In genomic region chr6:35516712-35517111, GRCh38 we compare ENCODE assay signal across 39 cellular contexts. TPM values are rescaled to one million over a fixed set of nuclear protein-coding genes. Genes with fewer than 3 reads are reported as not detected.
"Had no signal": no experiment of that assay in that cellular context is flagged by ENCODE, and none has a peak within 500 bp of the region (broad histone marks: within the 10 kb centered on the region; RNA-seq: fewer than 3 reads in every experiment).

No MANE protein-coding gene starts in this region.

- H3K4me1 ChIP-seq: adrenal gland, body of pancreas, breast epithelium had no signal

- DNase-seq: activated B cell treated with CpG ODN at 0.5 μM for 24 hours; activated CD4-positive, alpha-beta memory T cell treated with anti-CD3 and anti-CD28 coated beads for 36 hours; activated CD4-positive, alpha-beta T cell treated with anti-CD3 and anti-CD28 coated beads for 4 hours; activated CD4-positive, alpha-beta T cell treated with anti-CD3 and anti-CD28 coated beads, Interleukin-2, amount 10 ng/mL, durations not matched to agents 24 days and 14 days; activated CD4-positive, alpha-beta T cell treated with anti-CD3 and anti-CD28 coated beads, Interleukin-2, amount 50 U/mL, for 1 hour; activated CD4-positive, alpha-beta T cell treated with anti-CD3 and anti-CD28 coated beads, Interleukin-2, amount 50 U/mL, for 4 hours; activated CD4-positive, CD25-positive, alpha-beta regulatory T cell treated with anti-CD3 and anti-CD28 coated beads, Interleukin-2, amount 50 U/mL, for 72 hours; activated CD8-positive, alpha-beta memory T cell treated with anti-CD3 and anti-CD28 coated beads, Interleukin-2, amount 50 U/mL, for 4 hours; activated CD8-positive, alpha-beta T cell treated with anti-CD3 and anti-CD28 coated beads for 36 hours; activated effector memory CD4-positive, alpha-beta T cell treated with anti-CD3 and anti-CD28 coated beads, Interleukin-2, amount 50 U/mL, for 16 hours; activated gamma-delta T cell treated with Interleukin-2 at 50 U/mL for 16 hours; activated naive CD4-positive, alpha-beta T cell; activated naive CD4-positive, alpha-beta T cell treated with anti-CD3 and anti-CD28 coated beads for 36 hours; activated naive CD4-positive, alpha-beta T cell treated with anti-CD3 and anti-CD28 coated beads, Interleukin-2, amount 50 U/mL, for 16 hours; activated naive CD8-positive, alpha-beta T cell treated with anti-CD3 and anti-CD28 coated beads for 36 hours; activated T-cell treated with anti-CD3 and anti-CD28 coated beads for 4 hours; activated T-cell treated with anti-CD3 and anti-CD28 coated beads, Interleukin-2, amount 50 U/mL, for 1 hour; activated T-cell treated with anti-CD3 and anti-CD28 coated beads, Interleukin-2, amount 50 U/mL, for 4 hours; activated T-cell treated with anti-CD3 and anti-CD28 coated beads, Interleukin-2, amount 50 U/mL, for 72 hours; adrenal gland; amniotic stem cell; aorta; body of pancreas; brain microvascular endothelial cell; central memory CD4-positive, alpha-beta T cell; T-helper 1 cell; T-helper 2 cell; T-helper 9 cell had no signal

- ATAC-seq: activated CD8-positive, alpha-beta T cell treated with anti-CD3 and anti-CD28 coated beads for 36 hours; activated naive CD4-positive, alpha-beta T cell treated with anti-CD3 and anti-CD28 coated beads, Interleukin-2, amount 50 U/mL, for 72 hours; activated T-cell treated with anti-CD3 and anti-CD28 coated beads, Interleukin-2, amount 50 U/mL, for 4 hours; activated T-cell treated with anti-CD3 and anti-CD28 coated beads, Interleukin-2, amount 50 U/mL, for 72 hours; activated T-helper 17 cell treated with anti-CD3 and anti-CD28 coated beads, Interleukin-2, amount 50 U/mL, for 72 hours; body of pancreas had no signal

- H3K27me3 Mint-ChIP-seq: activated CD8-positive, alpha-beta T cell treated with anti-CD3 and anti-CD28 coated beads for 36 hours; activated naive CD8-positive, alpha-beta T cell treated with anti-CD3 and anti-CD28 coated beads for 36 hours had no signal

- H3K4me3 Mint-ChIP-seq: activated B cell treated with CpG ODN at 0.5 μM for 24 hours; activated CD4-positive, alpha-beta memory T cell treated with anti-CD3 and anti-CD28 coated beads for 36 hours; activated CD4-positive, alpha-beta T cell treated with anti-CD3 and anti-CD28 coated beads, Interleukin-2, amount 10 ng/mL, durations not matched to agents 24 days and 14 days; activated CD8-positive, alpha-beta T cell treated with anti-CD3 and anti-CD28 coated beads for 36 hours; activated naive CD4-positive, alpha-beta T cell treated with anti-CD3 and anti-CD28 coated beads for 36 hours; activated naive CD8-positive, alpha-beta T cell treated with anti-CD3 and anti-CD28 coated beads for 36 hours; activated T-cell treated with anti-CD3 and anti-CD28 coated beads, Interleukin-2, amount 50 U/mL, for 4 hours; activated T-cell treated with anti-CD3 and anti-CD28 coated beads, Interleukin-2, amount 50 U/mL, for 72 hours; activated T-helper 1 cell treated with anti-CD3 and anti-CD28 coated beads, Interleukin-12 subunit alpha, Interleukin-12 subunit beta, Interleukin-2, Interleukin-4 antibody, amounts not matched to agents 30 ng/mL and 10 ng/mL and 1 ng/mL, durations not matched to agents 14 hours and 24 hours and 36 hours; activated T-helper 17 cell treated with anti-CD3 and anti-CD28 coated beads, Interleukin-2, amount 50 U/mL, for 72 hours; T-helper 1 cell treated with Interleukin-12 subunit alpha and Interleukin-12 subunit beta and Interleukin-4 antibody, amounts not matched to agents 30 μg/mL and 1 μg/mL, for 36 hours; T-helper 2 cell treated with Interferon-gamma antibody and Interleukin-4, amounts not matched to agents 5 μg/mL and 100 μg/mL, for 36 hours had no signal

- H3K4me1 Mint-ChIP-seq: activated B cell treated with CpG ODN at 0.5 μM for 24 hours; activated T-helper 17 cell treated with anti-CD3 and anti-CD28 coated beads, Interleukin-2, amount 50 U/mL, for 72 hours had no signal

- H3K27ac Mint-ChIP-seq: activated B cell treated with CpG ODN at 0.5 μM for 24 hours; activated CD4-positive, alpha-beta memory T cell treated with anti-CD3 and anti-CD28 coated beads for 36 hours; activated CD4-positive, alpha-beta T cell treated with anti-CD3 and anti-CD28 coated beads, Interleukin-2, amount 10 ng/mL, durations not matched to agents 24 days and 14 days; activated CD8-positive, alpha-beta T cell treated with anti-CD3 and anti-CD28 coated beads for 36 hours; activated naive CD4-positive, alpha-beta T cell treated with anti-CD3 and anti-CD28 coated beads for 36 hours; activated naive CD4-positive, alpha-beta T cell treated with anti-CD3 and anti-CD28 coated beads, Interleukin-2, amount 50 U/mL, for 72 hours; activated naive CD8-positive, alpha-beta T cell treated with anti-CD3 and anti-CD28 coated beads for 36 hours; activated T-cell treated with anti-CD3 and anti-CD28 coated beads, Interleukin-2, amount 50 U/mL, for 72 hours; activated T-helper 1 cell treated with anti-CD3 and anti-CD28 coated beads, Interleukin-12 subunit alpha, Interleukin-12 subunit beta, Interleukin-2, Interleukin-4 antibody, amounts not matched to agents 30 ng/mL and 10 ng/mL and 1 ng/mL, durations not matched to agents 14 hours and 24 hours and 36 hours; activated T-helper 17 cell treated with anti-CD3 and anti-CD28 coated beads, Interleukin-2, amount 50 U/mL, for 72 hours; T-helper 1 cell treated with Interleukin-12 subunit alpha and Interleukin-12 subunit beta and Interleukin-4 antibody, amounts not matched to agents 30 μg/mL and 1 μg/mL, for 36 hours; T-helper 2 cell treated with Interferon-gamma antibody and Interleukin-4, amounts not matched to agents 5 μg/mL and 100 μg/mL, for 36 hours had no signal

- H3K36me3 Mint-ChIP-seq: activated CD4-positive, alpha-beta memory T cell treated with anti-CD3 and anti-CD28 coated beads for 36 hours; activated naive CD4-positive, alpha-beta T cell treated with anti-CD3 and anti-CD28 coated beads, Interleukin-2, amount 50 U/mL, for 72 hours; activated naive CD8-positive, alpha-beta T cell treated with anti-CD3 and anti-CD28 coated beads for 36 hours had no signal

- FAIRE-seq: astrocyte, TTC549 had no signal

- H3K9me3 Mint-ChIP-seq: activated B cell treated with CpG ODN at 0.5 μM for 24 hours; activated CD4-positive, alpha-beta memory T cell treated with anti-CD3 and anti-CD28 coated beads for 36 hours; activated CD4-positive, alpha-beta T cell treated with anti-CD3 and anti-CD28 coated beads, Interleukin-2, amount 10 ng/mL, durations not matched to agents 24 days and 14 days; activated CD8-positive, alpha-beta T cell treated with anti-CD3 and anti-CD28 coated beads for 36 hours; activated naive CD4-positive, alpha-beta T cell treated with anti-CD3 and anti-CD28 coated beads for 36 hours; activated naive CD4-positive, alpha-beta T cell treated with anti-CD3 and anti-CD28 coated beads, Interleukin-2, amount 50 U/mL, for 72 hours; activated naive CD8-positive, alpha-beta T cell treated with anti-CD3 and anti-CD28 coated beads for 36 hours; activated T-cell treated with anti-CD3 and anti-CD28 coated beads, Interleukin-2, amount 50 U/mL, for 4 hours; activated T-cell treated with anti-CD3 and anti-CD28 coated beads, Interleukin-2, amount 50 U/mL, for 72 hours; activated T-helper 1 cell treated with anti-CD3 and anti-CD28 coated beads, Interleukin-12 subunit alpha, Interleukin-12 subunit beta, Interleukin-2, Interleukin-4 antibody, amounts not matched to agents 30 ng/mL and 10 ng/mL and 1 ng/mL, durations not matched to agents 14 hours and 24 hours and 36 hours; activated T-helper 17 cell treated with anti-CD3 and anti-CD28 coated beads, Interleukin-2, amount 50 U/mL, for 72 hours; T-helper 1 cell treated with Interleukin-12 subunit alpha and Interleukin-12 subunit beta and Interleukin-4 antibody, amounts not matched to agents 30 μg/mL and 1 μg/mL, for 36 hours; T-helper 2 cell treated with Interferon-gamma antibody and Interleukin-4, amounts not matched to agents 5 μg/mL and 100 μg/mL, for 36 hours had no signal

- H3K9me3 ChIP-seq: adrenal gland, body of pancreas, breast epithelium had no signal

- H3K27ac ChIP-seq: adrenal gland, body of pancreas, brain microvascular endothelial cell, breast epithelium, VCaP had no signal

- H3K4me3 ChIP-seq: adrenal gland, body of pancreas, breast epithelium had no signal

- H3K36me3 ChIP-seq: adrenal gland, brain microvascular endothelial cell, breast epithelium had no signal

RNA-seq across cellular contexts. Expression of gene TULP1, which starts 4.0 kb away (rescaled TPM):
- total RNA-seq: activated B cell treated with CpG ODN at 0.5 μM for 24 hours; activated CD4-positive, alpha-beta memory T cell treated with anti-CD3 and anti-CD28 coated beads for 36 hours; activated CD4-positive, alpha-beta T cell treated with anti-CD3 and anti-CD28 coated beads, Interleukin-2, amount 10 ng/mL, durations not matched to agents 24 days and 14 days; activated CD8-positive, alpha-beta memory T cell treated with anti-CD3 and anti-CD28 coated beads for 36 hours; activated CD8-positive, alpha-beta T cell treated with anti-CD3 and anti-CD28 coated beads for 36 hours; activated naive CD4-positive, alpha-beta T cell treated with anti-CD3 and anti-CD28 coated beads for 36 hours; activated naive CD4-positive, alpha-beta T cell treated with anti-CD3 and anti-CD28 coated beads, Interleukin-2, amount 50 U/mL, for 72 hours; activated naive CD8-positive, alpha-beta T cell treated with anti-CD3 and anti-CD28 coated beads for 36 hours; activated T-cell treated with anti-CD3 and anti-CD28 coated beads, Interleukin-2, amount 50 U/mL, for 4 hours; activated T-cell treated with anti-CD3 and anti-CD28 coated beads, Interleukin-2, amount 50 U/mL, for 72 hours; activated T-helper 1 cell treated with anti-CD3 and anti-CD28 coated beads, Interleukin-12 subunit alpha, Interleukin-12 subunit beta, Interleukin-2, Interleukin-4 antibody, amounts not matched to agents 30 ng/mL and 10 ng/mL and 1 ng/mL, durations not matched to agents 14 hours and 24 hours and 36 hours; activated T-helper 17 cell treated with anti-CD3 and anti-CD28 coated beads, Interleukin-2, amount 50 U/mL, for 72 hours; adrenal gland; aorta; astrocyte; body of pancreas; breast epithelium; cardiac septum had no signal
